In the genomic region with DNA sequence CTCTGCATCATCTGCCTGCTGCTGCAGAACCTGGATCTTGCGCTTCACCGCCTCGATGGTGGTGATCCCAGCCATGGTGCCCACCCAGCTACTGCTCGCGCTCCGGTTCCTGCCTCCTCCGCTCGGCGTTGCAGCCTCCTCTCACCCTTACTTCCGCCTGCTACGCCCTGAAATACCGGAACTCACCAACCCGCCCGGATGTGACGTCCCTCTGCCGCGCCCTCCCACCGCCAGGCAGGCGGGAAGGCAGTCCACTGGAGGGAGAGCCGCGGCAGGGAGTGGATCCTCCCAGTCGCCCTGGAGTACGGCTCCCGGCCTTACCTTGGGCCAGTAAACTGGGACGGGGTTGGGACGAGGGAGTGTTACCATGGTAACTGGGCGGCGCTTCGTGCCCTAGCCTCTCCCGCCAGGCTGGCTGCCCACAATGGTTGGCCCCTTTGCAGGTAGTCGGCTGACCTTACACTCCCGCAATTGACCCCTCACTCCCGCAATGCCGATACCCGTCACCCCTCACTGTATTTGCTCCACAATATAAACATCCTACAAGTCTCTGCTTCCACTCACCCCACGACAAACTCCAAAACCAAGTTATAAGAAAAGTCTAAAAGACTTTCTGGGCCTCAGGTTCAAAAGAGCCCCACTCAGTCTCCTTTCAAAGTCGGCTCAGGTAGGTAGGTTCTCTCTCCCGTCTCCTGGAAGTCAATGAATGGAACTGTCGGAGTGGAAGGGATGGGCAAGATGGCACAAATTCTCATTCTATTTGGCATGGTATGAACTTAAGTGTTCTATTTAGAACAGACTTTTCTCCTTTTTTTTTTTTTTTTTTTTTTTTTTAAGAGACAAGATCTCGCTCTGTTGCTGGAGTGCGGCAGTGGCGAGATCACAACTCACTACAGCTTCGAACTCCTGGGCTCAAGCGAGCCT, we compare ENCODE assay signal across 1 cellular context.
A peak's percentile ranks its signal among the peaks of the same experiment; 100 is the strongest.
TF ChIP-seq lines count a peak whose summit lies in the region.

No MANE protein-coding gene starts in this region.

TF ChIP-seq in IMR-90, 13 proteins besides CTCF, POLR2A, EP300 and RAD21:
- TF ChIP-seq, protein P1, sequence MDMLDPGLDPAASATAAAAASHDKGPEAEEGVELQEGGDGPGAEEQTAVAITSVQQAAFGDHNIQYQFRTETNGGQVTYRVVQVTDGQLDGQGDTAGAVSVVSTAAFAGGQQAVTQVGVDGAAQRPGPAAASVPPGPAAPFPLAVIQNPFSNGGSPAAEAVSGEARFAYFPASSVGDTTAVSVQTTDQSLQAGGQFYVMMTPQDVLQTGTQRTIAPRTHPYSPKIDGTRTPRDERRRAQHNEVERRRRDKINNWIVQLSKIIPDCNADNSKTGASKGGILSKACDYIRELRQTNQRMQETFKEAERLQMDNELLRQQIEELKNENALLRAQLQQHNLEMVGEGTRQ (IDR thresholded peaks at IDR 0.05; ENCODE audit: low read depth, low read length) = no peak
- TF ChIP-seq BHLHE40 (IDR thresholded peaks at IDR 0.05; ENCODE audit: low read depth, low read length) (no peak), SMC3 (IDR thresholded peaks at IDR 0.05; ENCODE audit: low read depth, low read length) (peak; percentile 17; the same call in 1 of the 2 replicates), MXI1 (IDR thresholded peaks at IDR 0.05; ENCODE audit: borderline replicate concordance, low read depth, low read length) (peak; percentile 56; the same call in 1 of the 2 replicates), CEBPB (IDR thresholded peaks at IDR 0.05; ENCODE audit: low read depth, low read length) (no peak), MAZ (IDR thresholded peaks at IDR 0.05; ENCODE audit: borderline replicate concordance, low read depth, low read length) (peak; percentile 47; the same call in 1 of the 2 replicates), RFX5 (IDR thresholded peaks at IDR 0.05; ENCODE audit: low read depth, low read length) (no peak), FOS (IDR thresholded peaks at IDR 0.05; ENCODE audit: low read depth, low read length) (no peak), CHD1 (IDR thresholded peaks at IDR 0.05; ENCODE audit: low read depth, low read length) (no peak), MAFK (IDR thresholded peaks at IDR 0.05; ENCODE audit: low read depth, low read length) (no peak), RCOR1 (IDR thresholded peaks at IDR 0.05; ENCODE audit: insufficient replicate concordance, low read length) (no peak), NFE2L2 (IDR thresholded peaks at IDR 0.05; ENCODE audit: low read depth, low read length) (no peak)
- TF ChIP-seq, protein P2, sequence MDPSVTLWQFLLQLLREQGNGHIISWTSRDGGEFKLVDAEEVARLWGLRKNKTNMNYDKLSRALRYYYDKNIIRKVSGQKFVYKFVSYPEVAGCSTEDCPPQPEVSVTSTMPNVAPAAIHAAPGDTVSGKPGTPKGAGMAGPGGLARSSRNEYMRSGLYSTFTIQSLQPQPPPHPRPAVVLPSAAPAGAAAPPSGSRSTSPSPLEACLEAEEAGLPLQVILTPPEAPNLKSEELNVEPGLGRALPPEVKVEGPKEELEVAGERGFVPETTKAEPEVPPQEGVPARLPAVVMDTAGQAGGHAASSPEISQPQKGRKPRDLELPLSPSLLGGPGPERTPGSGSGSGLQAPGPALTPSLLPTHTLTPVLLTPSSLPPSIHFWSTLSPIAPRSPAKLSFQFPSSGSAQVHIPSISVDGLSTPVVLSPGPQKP (IDR thresholded peaks at IDR 0.05; ENCODE audit: borderline replicate concordance, low read depth, low read length) = no peak
TF ChIP-seq in IMR-90: peak in this region for 3.
